ENCODE assay signal across 1 cellular context in the genomic region with DNA sequence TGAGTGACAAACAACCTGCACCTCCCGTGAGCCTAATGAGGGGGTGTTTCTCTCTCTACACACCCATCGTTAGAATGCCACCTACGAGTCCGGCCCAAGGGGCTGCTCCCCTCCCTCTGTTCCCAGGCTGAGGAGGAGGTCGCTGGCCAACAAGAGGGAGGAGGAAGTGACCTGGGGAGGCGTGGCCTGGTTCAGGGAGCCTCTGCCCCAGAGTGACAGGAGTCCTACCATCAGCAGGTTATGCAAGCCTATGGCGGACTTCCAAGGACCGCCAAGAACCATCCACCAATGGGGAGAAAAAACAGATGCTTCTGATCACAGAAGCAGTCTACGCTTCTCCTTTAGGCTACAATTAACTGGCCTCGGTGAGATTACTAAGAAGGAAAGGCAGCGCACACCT.
TF ChIP-seq lines count a peak whose summit lies in the region.

No MANE protein-coding gene starts in this region.

TF ChIP-seq in GM23338, 12 proteins besides CTCF, POLR2A, EP300 and RAD21 (continued from another document):
- TF ChIP-seq, protein P1, sequence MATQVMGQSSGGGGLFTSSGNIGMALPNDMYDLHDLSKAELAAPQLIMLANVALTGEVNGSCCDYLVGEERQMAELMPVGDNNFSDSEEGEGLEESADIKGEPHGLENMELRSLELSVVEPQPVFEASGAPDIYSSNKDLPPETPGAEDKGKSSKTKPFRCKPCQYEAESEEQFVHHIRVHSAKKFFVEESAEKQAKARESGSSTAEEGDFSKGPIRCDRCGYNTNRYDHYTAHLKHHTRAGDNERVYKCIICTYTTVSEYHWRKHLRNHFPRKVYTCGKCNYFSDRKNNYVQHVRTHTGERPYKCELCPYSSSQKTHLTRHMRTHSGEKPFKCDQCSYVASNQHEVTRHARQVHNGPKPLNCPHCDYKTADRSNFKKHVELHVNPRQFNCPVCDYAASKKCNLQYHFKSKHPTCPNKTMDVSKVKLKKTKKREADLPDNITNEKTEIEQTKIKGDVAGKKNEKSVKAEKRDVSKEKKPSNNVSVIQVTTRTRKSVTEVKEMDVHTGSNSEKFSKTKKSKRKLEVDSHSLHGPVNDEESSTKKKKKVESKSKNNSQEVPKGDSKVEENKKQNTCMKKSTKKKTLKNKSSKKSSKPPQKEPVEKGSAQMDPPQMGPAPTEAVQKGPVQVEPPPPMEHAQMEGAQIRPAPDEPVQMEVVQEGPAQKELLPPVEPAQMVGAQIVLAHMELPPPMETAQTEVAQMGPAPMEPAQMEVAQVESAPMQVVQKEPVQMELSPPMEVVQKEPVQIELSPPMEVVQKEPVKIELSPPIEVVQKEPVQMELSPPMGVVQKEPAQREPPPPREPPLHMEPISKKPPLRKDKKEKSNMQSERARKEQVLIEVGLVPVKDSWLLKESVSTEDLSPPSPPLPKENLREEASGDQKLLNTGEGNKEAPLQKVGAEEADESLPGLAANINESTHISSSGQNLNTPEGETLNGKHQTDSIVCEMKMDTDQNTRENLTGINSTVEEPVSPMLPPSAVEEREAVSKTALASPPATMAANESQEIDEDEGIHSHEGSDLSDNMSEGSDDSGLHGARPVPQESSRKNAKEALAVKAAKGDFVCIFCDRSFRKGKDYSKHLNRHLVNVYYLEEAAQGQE (IDR thresholded peaks at IDR 0.05; ENCODE audit: unreplicated experiment): no peak
- TF ChIP-seq STAT1 (IDR thresholded peaks at IDR 0.05; ENCODE audit: unreplicated experiment) (no peak), JUNB (IDR thresholded peaks at IDR 0.05; ENCODE audit: unreplicated experiment) (no peak), EZH2 (IDR thresholded peaks at IDR 0.05; ENCODE audit: low read depth, unreplicated experiment) (no peak)
- TF ChIP-seq, protein P2, sequence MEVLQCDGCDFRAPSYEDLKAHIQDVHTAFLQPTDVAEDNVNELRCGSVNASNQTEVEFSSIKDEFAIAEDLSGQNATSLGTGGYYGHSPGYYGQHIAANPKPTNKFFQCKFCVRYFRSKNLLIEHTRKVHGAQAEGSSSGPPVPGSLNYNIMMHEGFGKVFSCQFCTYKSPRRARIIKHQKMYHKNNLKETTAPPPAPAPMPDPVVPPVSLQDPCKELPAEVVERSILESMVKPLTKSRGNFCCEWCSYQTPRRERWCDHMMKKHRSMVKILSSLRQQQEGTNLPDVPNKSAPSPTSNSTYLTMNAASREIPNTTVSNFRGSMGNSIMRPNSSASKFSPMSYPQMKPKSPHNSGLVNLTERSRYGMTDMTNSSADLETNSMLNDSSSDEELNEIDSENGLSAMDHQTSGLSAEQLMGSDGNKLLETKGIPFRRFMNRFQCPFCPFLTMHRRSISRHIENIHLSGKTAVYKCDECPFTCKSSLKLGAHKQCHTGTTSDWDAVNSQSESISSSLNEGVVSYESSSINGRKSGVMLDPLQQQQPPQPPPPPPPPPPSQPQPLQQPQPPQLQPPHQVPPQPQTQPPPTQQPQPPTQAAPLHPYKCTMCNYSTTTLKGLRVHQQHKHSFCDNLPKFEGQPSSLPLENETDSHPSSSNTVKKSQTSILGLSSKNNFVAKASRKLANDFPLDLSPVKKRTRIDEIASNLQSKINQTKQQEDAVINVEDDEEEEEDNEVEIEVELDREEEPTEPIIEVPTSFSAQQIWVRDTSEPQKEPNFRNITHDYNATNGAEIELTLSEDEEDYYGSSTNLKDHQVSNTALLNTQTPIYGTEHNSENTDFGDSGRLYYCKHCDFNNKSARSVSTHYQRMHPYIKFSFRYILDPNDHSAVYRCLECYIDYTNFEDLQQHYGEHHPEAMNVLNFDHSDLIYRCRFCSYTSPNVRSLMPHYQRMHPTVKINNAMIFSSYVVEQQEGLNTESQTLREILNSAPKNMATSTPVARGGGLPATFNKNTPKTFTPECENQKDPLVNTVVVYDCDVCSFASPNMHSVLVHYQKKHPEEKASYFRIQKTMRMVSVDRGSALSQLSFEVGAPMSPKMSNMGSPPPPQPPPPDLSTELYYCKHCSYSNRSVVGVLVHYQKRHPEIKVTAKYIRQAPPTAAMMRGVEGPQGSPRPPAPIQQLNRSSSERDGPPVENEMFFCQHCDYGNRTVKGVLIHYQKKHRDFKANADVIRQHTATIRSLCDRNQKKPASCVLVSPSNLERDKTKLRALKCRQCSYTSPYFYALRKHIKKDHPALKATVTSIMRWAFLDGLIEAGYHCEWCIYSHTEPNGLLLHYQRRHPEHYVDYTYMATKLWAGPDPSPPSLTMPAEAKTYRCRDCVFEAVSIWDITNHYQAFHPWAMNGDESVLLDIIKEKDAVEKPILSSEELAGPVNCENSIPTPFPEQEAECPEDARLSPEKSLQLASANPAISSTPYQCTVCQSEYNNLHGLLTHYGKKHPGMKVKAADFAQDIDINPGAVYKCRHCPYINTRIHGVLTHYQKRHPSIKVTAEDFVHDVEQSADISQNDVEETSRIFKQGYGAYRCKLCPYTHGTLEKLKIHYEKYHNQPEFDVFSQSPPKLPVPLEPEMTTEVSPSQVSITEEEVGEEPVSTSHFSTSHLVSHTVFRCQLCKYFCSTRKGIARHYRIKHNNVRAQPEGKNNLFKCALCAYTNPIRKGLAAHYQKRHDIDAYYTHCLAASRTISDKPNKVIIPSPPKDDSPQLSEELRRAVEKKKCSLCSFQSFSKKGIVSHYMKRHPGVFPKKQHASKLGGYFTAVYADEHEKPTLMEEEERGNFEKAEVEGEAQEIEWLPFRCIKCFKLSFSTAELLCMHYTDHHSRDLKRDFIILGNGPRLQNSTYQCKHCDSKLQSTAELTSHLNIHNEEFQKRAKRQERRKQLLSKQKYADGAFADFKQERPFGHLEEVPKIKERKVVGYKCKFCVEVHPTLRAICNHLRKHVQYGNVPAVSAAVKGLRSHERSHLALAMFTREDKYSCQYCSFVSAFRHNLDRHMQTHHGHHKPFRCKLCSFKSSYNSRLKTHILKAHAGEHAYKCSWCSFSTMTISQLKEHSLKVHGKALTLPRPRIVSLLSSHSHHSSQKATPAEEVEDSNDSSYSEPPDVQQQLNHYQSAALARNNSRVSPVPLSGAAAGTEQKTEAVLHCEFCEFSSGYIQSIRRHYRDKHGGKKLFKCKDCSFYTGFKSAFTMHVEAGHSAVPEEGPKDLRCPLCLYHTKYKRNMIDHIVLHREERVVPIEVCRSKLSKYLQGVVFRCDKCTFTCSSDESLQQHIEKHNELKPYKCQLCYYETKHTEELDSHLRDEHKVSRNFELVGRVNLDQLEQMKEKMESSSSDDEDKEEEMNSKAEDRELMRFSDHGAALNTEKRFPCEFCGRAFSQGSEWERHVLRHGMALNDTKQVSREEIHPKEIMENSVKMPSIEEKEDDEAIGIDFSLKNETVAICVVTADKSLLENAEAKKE (CRISPR knock-in tag; IDR thresholded peaks at IDR 0.05): no peak
